In the genomic region with DNA sequence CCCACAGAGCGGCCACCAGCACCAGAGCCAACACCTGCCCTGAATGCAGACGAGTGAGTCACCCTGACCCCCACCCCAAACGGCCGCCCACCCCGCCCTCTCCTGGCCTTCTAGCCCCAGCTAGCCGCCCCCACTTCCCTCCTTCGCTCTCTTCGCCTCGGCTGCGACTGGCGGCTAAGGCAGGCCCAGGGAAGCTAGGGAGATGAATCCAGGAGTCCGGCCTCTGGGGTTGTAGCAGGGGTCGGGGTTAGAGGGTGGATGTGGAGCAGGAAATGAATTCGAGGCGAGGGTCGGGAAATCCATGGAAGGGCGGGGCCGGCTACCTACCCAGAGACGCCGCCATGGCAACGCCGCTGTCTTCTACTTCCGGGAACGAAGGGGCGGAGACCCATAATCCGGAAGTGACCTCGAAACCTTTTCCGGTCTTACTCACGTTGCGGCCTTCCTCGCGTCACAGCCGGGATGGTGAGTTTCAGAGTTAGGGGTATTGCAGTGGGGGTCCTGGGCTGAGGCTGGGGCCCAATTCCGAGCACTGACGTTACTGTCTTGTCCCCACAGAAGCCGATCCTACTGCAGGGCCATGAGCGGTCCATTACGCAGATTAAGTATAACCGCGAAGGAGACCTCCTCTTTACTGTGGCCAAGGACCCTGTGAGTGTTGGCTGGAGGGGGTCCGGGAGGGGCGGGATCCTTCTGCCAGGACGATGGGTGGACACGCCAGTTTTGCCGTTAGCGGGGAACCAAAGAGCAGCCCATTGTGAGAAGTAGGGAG, we compare ENCODE assay signal across 8 cellular contexts. TPM values are rescaled to one million over a fixed set of nuclear protein-coding genes. Genes with fewer than 3 reads are reported as not detected.
A peak's percentile ranks its signal among the peaks of the same experiment; 100 is the strongest.
DNase-seq lines count a peak whose midpoint lies in the region; ATAC-seq and TF ChIP-seq lines count a peak whose summit lies in the region.

A gene (plus strand): TSS at position 428 of the 772 bp plus-strand sequence. CDS start 35 bp downstream, at position 463.
A gene (minus strand): TSS at position 374 of the 772 bp plus-strand sequence. CDS start 31 bp downstream, at position 343.

- peak within 1 kb of the TSS; percentile 97 for H3K4me3 Mint-ChIP-seq in HFFc6
- H3K4me3 Mint-ChIP-seq in activated naive CD8-positive, alpha-beta T cell = peak within 1 kb of the TSS; percentile 97

- ATAC-seq in omental fat pad (ENCODE audit: low FRiP score) = peak; percentile 93

- no peaks in the 10 kb centered on the region for H3K9me3 Mint-ChIP-seq in HFFc6
- no peaks in the 10 kb centered on the region for H3K9me3 Mint-ChIP-seq in activated naive CD8-positive, alpha-beta T cell (ENCODE audit: low read depth)

- TF ChIP-seq CTCF in HFFc6 (IDR thresholded peaks at IDR 0.05) = no peak
- no peak for TF ChIP-seq CTCF in omental fat pad (IDR thresholded peaks at IDR 0.05)

- peaks cover 38% of the 10 kb centered on the region for H3K4me1 Mint-ChIP-seq in HFFc6 (ENCODE audit: low read depth)
- H3K4me1 Mint-ChIP-seq in activated naive CD8-positive, alpha-beta T cell (ENCODE audit: low read depth) = peaks cover 32% of the 10 kb centered on the region

- H3K27ac ChIP-seq in temporal lobe (ENCODE audit: low read depth, low read length) = peak within 1 kb of the TSS; percentile 69

- peaks cover 37% of the 10 kb centered on the region for H3K36me3 Mint-ChIP-seq in HFFc6 (ENCODE audit: low read depth)
- H3K36me3 Mint-ChIP-seq in activated naive CD8-positive, alpha-beta T cell = peaks cover 2% of the 10 kb centered on the region

- H3K27me3 Mint-ChIP-seq in HFFc6 (ENCODE audit: insufficient read depth) = peaks cover 2% of the 10 kb centered on the region
- no peaks in the 10 kb centered on the region for H3K27me3 Mint-ChIP-seq in activated naive CD8-positive, alpha-beta T cell

- H3K27ac Mint-ChIP-seq in HFFc6 = peak within 1 kb of the TSS; percentile 98
- H3K27ac Mint-ChIP-seq in activated naive CD8-positive, alpha-beta T cell = peak within 1 kb of the TSS; percentile 98

- DNase-seq in GM03348 (ENCODE audit: low spot score) (peak; percentile 96), HFFc6 (peak; percentile 87), NCI-H1092 treated with DMSO at 0.1 percent for 48 hours (lab: John Stamatoyannopoulos, UW) (peak; percentile 91), SKM-1 treated with dmso at 0.1 percent for 144 hours (lab: John Stamatoyannopoulos, UW; ENCODE audit: unreplicated experiment) (peak; percentile 90), glomerular visceral epithelial cell (ENCODE audit: extremely low spot score) (peak; percentile 87), omental fat pad (ENCODE audit: low spot score) (peak; percentile 94)

RNA-seq across cellular contexts. Expression of the first gene that starts in this region (rescaled TPM):
- total RNA-seq in HFFc6 (2021; fragmentation: NEBNext Ultra II Directional; extraction: Animal tissue kit (Norgen Biotek cat#: 25700)) = 100 to 1,000 TPM; 279 to 313 (median 285) TPM
- total RNA-seq in omental fat pad (100 to 1,000 TPM; 159 to 210 (median 191) TPM), temporal lobe (56.1 TPM)

RNA-seq across cellular contexts. Expression of the second gene that starts in this region (rescaled TPM):
- 10 to 100 TPM; 18.5 to 23.7 (median 20.3) TPM for total RNA-seq in HFFc6 (2021; fragmentation: NEBNext Ultra II Directional; extraction: Animal tissue kit (Norgen Biotek cat#: 25700))
- total RNA-seq in omental fat pad = 10 to 100 TPM in 3 of 4 donors, 1 to 10 TPM in 1; 8.8 to 15.4 (median 11.3) TPM
- total RNA-seq in temporal lobe = 10.6 TPM

Comparison
In these comparisons a context has a peak if more than half of its experiments do, and no peak if none do; other contexts are left out.
1. Peak in every context shown above with its lines: DNase-seq, ATAC-seq and H3K27ac ChIP-seq.